Comparison of ENCODE assay signal across 9 cellular contexts in the genomic region with DNA sequence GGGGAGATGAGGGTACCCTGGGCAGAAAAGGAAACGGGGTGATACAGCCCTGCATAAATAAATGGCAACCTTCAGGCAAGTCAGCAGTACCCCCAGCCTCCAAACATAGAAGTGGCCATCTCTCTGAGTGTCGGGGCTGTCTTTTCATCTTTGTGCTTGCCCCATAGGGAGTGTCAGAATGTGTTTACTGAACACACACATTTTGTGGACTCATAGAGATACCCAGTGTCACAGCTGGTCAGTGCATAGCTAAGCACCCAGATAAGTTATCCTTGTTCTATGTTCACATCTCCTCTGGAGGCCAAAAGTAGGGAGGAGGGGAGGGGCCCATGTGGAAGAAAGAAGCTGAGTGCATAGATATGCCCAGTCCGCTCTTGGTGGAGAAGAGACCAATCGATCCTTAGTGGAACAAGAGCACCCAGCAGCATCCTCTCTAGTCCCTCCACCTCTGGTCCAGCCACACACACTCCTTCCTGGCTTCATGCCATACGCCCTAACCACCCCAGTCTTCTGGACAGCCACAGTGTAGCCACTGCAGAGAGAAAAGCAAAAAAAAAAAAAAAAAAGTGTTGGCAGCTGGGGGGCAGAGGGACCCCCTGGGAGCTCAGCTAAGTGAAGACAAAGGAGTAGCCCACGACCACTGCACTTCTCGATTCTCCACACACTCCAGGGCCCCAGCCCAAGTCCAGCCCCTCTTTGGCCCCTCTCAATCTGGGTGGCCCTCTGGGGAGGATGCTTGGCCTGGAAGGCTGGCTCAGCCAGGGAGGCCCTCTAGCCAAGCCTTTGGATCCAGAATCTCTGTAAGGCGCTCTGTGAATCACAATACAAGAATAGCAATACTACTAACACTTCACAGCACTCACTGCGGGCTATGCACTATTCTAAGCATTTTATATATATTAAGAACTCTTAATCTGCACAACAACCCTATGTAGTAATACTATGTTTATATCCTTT. TPM values are rescaled to one million over a fixed set of nuclear protein-coding genes. Genes with fewer than 3 reads are reported as not detected.
DNase-seq lines count a peak whose midpoint lies in the region; ATAC-seq, FAIRE-seq and TF ChIP-seq lines count a peak whose summit lies in the region.
"Had no signal": no experiment of that assay in that cellular context is flagged by ENCODE, and none has a peak within 500 bp of the region (broad histone marks: within the 10 kb centered on the region; RNA-seq: fewer than 3 reads in every experiment).

No MANE protein-coding gene starts in this region.

- H3K4me2 ChIP-seq in fibroblast of lung (ENCODE audit: extremely low read depth, insufficient read depth, low read length): peak overlapping the region; percentile 79

- H3K36me3 ChIP-seq in fibroblast of lung (ENCODE audit: control insufficient read depth, insufficient read depth, low read length): peaks cover 2% of the 10 kb centered on the region
- no peaks in the 10 kb centered on the region for H3K36me3 ChIP-seq in uterus
- H3K36me3 ChIP-seq: SJSA1 had no signal

- no peak for ATAC-seq in SK-N-SH treated with all-trans-retinoic acid at 6 μM for 48 hours

- H3K4me1 ChIP-seq in fibroblast of lung (ENCODE audit: control insufficient read depth, extremely low read depth, insufficient read depth, low read length) (peaks cover 23% of the 10 kb centered on the region), uterus (peaks cover 0 to 4% of the 10 kb centered on the region in 2 donors)
- H3K4me1 ChIP-seq: SJSA1 had no signal

- no peaks in the 10 kb centered on the region for H4K20me1 ChIP-seq in fibroblast of lung (ENCODE audit: control insufficient read depth, extremely low read depth, insufficient read depth, low read length)

- H3K9me3 ChIP-seq in fibroblast of lung (ENCODE audit: control insufficient read depth, insufficient read depth, low read depth, low read length) (no peaks in the 10 kb centered on the region), uterus (no peaks in the 10 kb centered on the region)
- H3K9me3 ChIP-seq: SJSA1 had no signal

- DNase-seq in fibroblast of lung (ENCODE audit: low read depth in 2 of 2) (no peak), uterus (no peak), NCI-H2081 (lab: John Stamatoyannopoulos, UW) (no peak), GM12892 (ENCODE audit: insufficient read length) (no peak)
- DNase-seq: GDM1, NCI-H1436 treated with DMSO at 0.1 percent for 48 hours had no signal

- H3K4me1 Mint-ChIP-seq in nephron: peaks cover 81% of the 10 kb centered on the region

- no peak overlapping the region for H3K27ac ChIP-seq in fibroblast of lung (ENCODE audit: insufficient read depth, low read length)
- H3K27ac ChIP-seq in uterus: peak overlapping the region; percentile 74 to 82
- H3K27ac ChIP-seq: SJSA1 had no signal

- H3K79me2 ChIP-seq in fibroblast of lung (ENCODE audit: control insufficient read depth, insufficient read depth, low read length): peaks cover 28% of the 10 kb centered on the region

- no peak overlapping the region for H3K9ac ChIP-seq in fibroblast of lung (ENCODE audit: insufficient read depth, low read length)

- no peak for TF ChIP-seq POLR2A in uterus (IDR thresholded peaks at IDR 0.05)
- no peak for TF ChIP-seq POLR2A in GM12892 (IDR thresholded peaks at IDR 0.05; ENCODE audit: low read depth, low read length)

- H3K36me3 Mint-ChIP-seq in nephron (ENCODE audit: low read depth): no peaks in the 10 kb centered on the region

- H3K4me3 Mint-ChIP-seq in nephron: peak overlapping the region; percentile 82 to 90 (median 90)

- no peak overlapping the region for H2AFZ ChIP-seq in fibroblast of lung (ENCODE audit: low read length)

- peak overlapping the region in 2 of 3 experiments; percentile 86 to 89 for H3K27ac Mint-ChIP-seq in nephron

- H3K27me3 Mint-ChIP-seq in nephron (ENCODE audit: low read depth): peaks cover 30% of the 10 kb centered on the region

- intact Hi-C loops in uterus (cut with DNase I; ENCODE audit: low total_unique reads): no loop called here

- H3K9me3 Mint-ChIP-seq in nephron: no peaks in the 10 kb centered on the region

- FAIRE-seq in GM12892 (lab: Jason Lieb, UNC): no peak

- no peak for TF ChIP-seq CTCF in fibroblast of lung (conservative IDR thresholded peaks at IDR 0.05 in 1 of 2, IDR thresholded peaks at IDR 0.05 in 1 of 2; ENCODE audit: low read depth in 1 of 2, low read length in 2 of 2)
- no peak for TF ChIP-seq CTCF in nephron (IDR thresholded peaks at IDR 0.05; ENCODE audit: unreplicated experiment in 3 of 3)
- no peak for TF ChIP-seq CTCF in uterus (IDR thresholded peaks at IDR 0.05)

- H3K4me3 ChIP-seq in fibroblast of lung (replicated peaks in 1 of 4; ENCODE audit: control extremely low read depth in 1 of 4, insufficient read depth in 1 of 4, low read depth in 3 of 4, low read length in 4 of 4): peak overlapping the region in 3 of 4 experiments; percentile 55 to 70 (median 70)
- peak overlapping the region in 1 of 2 donors; percentile 2 for H3K4me3 ChIP-seq in uterus
- H3K4me3 ChIP-seq: SJSA1 had no signal

- H3K27me3 ChIP-seq in fibroblast of lung (ENCODE audit: control insufficient read depth, insufficient read depth, low read length): no peaks in the 10 kb centered on the region
- no peaks in the 10 kb centered on the region for H3K27me3 ChIP-seq in uterus

TF ChIP-seq in SK-N-SH treated with all-trans-retinoic acid at 6 μM for 48 hours, 23 proteins besides CTCF, POLR2A, EP300 and RAD21 (continues in another document):
- TF ChIP-seq ZNF565 (CRISPR knock-in tag; conservative IDR thresholded peaks at IDR 0.05; ENCODE audit: low read depth) (no peak), TCF4 (CRISPR knock-in tag; IDR thresholded peaks at IDR 0.05; ENCODE audit: borderline replicate concordance) (no peak), BACH2 (CRISPR knock-in tag; IDR thresholded peaks at IDR 0.05; ENCODE audit: borderline replicate concordance) (no peak), ZNF8 (CRISPR knock-in tag; IDR thresholded peaks at IDR 0.05) (no peak)
- TF ChIP-seq, protein P1, sequence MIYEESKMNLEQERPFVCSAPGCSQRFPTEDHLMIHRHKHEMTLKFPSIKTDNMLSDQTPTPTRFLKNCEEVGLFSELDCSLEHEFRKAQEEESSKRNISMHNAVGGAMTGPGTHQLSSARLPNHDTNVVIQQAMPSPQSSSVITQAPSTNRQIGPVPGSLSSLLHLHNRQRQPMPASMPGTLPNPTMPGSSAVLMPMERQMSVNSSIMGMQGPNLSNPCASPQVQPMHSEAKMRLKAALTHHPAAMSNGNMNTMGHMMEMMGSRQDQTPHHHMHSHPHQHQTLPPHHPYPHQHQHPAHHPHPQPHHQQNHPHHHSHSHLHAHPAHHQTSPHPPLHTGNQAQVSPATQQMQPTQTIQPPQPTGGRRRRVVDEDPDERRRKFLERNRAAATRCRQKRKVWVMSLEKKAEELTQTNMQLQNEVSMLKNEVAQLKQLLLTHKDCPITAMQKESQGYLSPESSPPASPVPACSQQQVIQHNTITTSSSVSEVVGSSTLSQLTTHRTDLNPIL (CRISPR knock-in tag; IDR thresholded peaks at IDR 0.05; ENCODE audit: low read depth): no peak
- TF ChIP-seq, protein P2, sequence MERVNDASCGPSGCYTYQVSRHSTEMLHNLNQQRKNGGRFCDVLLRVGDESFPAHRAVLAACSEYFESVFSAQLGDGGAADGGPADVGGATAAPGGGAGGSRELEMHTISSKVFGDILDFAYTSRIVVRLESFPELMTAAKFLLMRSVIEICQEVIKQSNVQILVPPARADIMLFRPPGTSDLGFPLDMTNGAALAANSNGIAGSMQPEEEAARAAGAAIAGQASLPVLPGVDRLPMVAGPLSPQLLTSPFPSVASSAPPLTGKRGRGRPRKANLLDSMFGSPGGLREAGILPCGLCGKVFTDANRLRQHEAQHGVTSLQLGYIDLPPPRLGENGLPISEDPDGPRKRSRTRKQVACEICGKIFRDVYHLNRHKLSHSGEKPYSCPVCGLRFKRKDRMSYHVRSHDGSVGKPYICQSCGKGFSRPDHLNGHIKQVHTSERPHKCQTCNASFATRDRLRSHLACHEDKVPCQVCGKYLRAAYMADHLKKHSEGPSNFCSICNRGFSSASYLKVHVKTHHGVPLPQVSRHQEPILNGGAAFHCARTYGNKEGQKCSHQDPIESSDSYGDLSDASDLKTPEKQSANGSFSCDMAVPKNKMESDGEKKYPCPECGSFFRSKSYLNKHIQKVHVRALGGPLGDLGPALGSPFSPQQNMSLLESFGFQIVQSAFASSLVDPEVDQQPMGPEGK (CRISPR knock-in tag; IDR thresholded peaks at IDR 0.05; ENCODE audit: borderline replicate concordance): no peak

RNA-seq across cellular contexts. Expression of a gene that starts 2.6 kb away (rescaled TPM):
- 40.3 and 130 TPM in 2 replicates for total RNA-seq in fibroblast of lung
- polyA plus RNA-seq in fibroblast of lung: 42.7 and 46.4 TPM in 2 replicates
- 69.4 and 83.1 TPM in 2 replicates for polyA plus RNA-seq in fibroblast of lung (2012)
- 129 and 132 TPM in 2 replicates for polyA minus RNA-seq in fibroblast of lung (ENCODE audit: low replicate concordance)
- total RNA-seq in uterus: 100 to 1,000 TPM in 1 of 4 donors, 10 to 100 TPM in 2, 1 to 10 TPM in 1; 6.8 to 167 (median 29.4) TPM
- 2.2 TPM for polyA plus RNA-seq in GM12892 (2012; ENCODE audit: missing spikeins)

RNA-seq across cellular contexts. Expression of a gene that starts 10.7 kb away (rescaled TPM):
- total RNA-seq in fibroblast of lung (90.9 and 103 TPM in 2 replicates), uterus (100 to 1,000 TPM in 3 of 4 donors, 10 to 100 TPM in 1; 53.6 to 238 (median 140) TPM)
- polyA plus RNA-seq in fibroblast of lung: 163 and 240 TPM in 2 replicates
- 197 and 272 TPM in 2 replicates for polyA plus RNA-seq in fibroblast of lung (2012)
- 56.6 and 74.8 TPM in 2 replicates for polyA minus RNA-seq in fibroblast of lung (ENCODE audit: low replicate concordance)
- 87.6 TPM for polyA plus RNA-seq in GM12892 (2012; ENCODE audit: missing spikeins)

RNA-seq across cellular contexts. Expression of a gene that starts 15.1 kb away (rescaled TPM):
- total RNA-seq in fibroblast of lung (12.1 and 49.2 TPM in 2 replicates), uterus (10 to 100 TPM in 2 of 4 donors, 1 to 10 TPM in 2; 4.1 to 16.8 (median 9.7) TPM)
- 11.1 and 16.7 TPM in 2 replicates for polyA plus RNA-seq in fibroblast of lung
- 12.2 and 18.0 TPM in 2 replicates for polyA plus RNA-seq in fibroblast of lung (2012)
- polyA minus RNA-seq in fibroblast of lung (ENCODE audit: low replicate concordance): 5.8 and 17.1 TPM in 2 replicates
- polyA plus RNA-seq in GM12892 (2012; ENCODE audit: missing spikeins): 3.9 TPM

RNA-seq across cellular contexts. Expression of a gene that starts 23.7 kb away (rescaled TPM):
- total RNA-seq in fibroblast of lung: 3,001 and 3,424 TPM in 2 replicates
- 2,890 and 3,456 TPM in 2 replicates for polyA plus RNA-seq in fibroblast of lung
- 2,634 and 2,984 TPM in 2 replicates for polyA plus RNA-seq in fibroblast of lung (2012)
- 405 and 549 TPM in 2 replicates for polyA minus RNA-seq in fibroblast of lung (ENCODE audit: low replicate concordance)
- 100 to 1,000 TPM; 417 to 911 (median 637) TPM for total RNA-seq in uterus
- 131 TPM for polyA plus RNA-seq in GM12892 (2012; ENCODE audit: missing spikeins)

RNA-seq across cellular contexts. Expression of a gene that starts 37.8 kb away (rescaled TPM):
- total RNA-seq in fibroblast of lung (3.1 and 4.3 TPM in 2 replicates), uterus (10 to 100 TPM in 1 of 4 donors, 1 to 10 TPM in 2, under 1 TPM in 1; 0.77 to 17.1 (median 5.0) TPM)
- polyA plus RNA-seq in fibroblast of lung: 9.4 and 11.1 TPM in 2 replicates
- polyA plus RNA-seq in fibroblast of lung (2012): 19.1 and 23.6 TPM in 2 replicates
- polyA minus RNA-seq in fibroblast of lung (ENCODE audit: low replicate concordance): 27.3 and 38.4 TPM in 2 replicates
- polyA plus RNA-seq in GM12892 (2012; ENCODE audit: missing spikeins): 3.0 TPM
